Comparison of ENCODE assay signal across 18 cellular contexts in genomic region chr17:71330099-71330375, GRCh38.
"Had no signal": no experiment of that assay in that cellular context is flagged by ENCODE, and none has a peak within 500 bp of the region (broad histone marks: within the 10 kb centered on the region; RNA-seq: fewer than 3 reads in every experiment).

No MANE protein-coding gene starts in this region.

- H3K4me1 Mint-ChIP-seq: naive thymus-derived CD4-positive, alpha-beta T cell had no signal

- H3K36me3 ChIP-seq: colonic mucosa, esophagus squamous epithelium, neutrophil, right atrium auricular region, sigmoid colon had no signal

- H3K27ac ChIP-seq: colonic mucosa, esophagus squamous epithelium, neutrophil, right atrium auricular region, sigmoid colon had no signal

- H3K4me1 ChIP-seq: colonic mucosa, right atrium auricular region, sigmoid colon had no signal

- H3K9me3 ChIP-seq: colonic mucosa, esophagus squamous epithelium, neutrophil, right atrium auricular region, sigmoid colon had no signal

- H3K4me3 ChIP-seq: colonic mucosa, esophagus squamous epithelium, lung, right atrium auricular region, sigmoid colon had no signal

- H3K9me3 Mint-ChIP-seq: nephron progenitor cell had no signal

- DNase-seq: colonic mucosa; dermis blood vessel endothelial cell; esophagus squamous epithelium; foreskin melanocyte; head of caudate nucleus; hippocampal formation; left colon; left ventricle myocardium superior; naive thymus-derived CD4-positive, alpha-beta T cell; nephron progenitor cell; sigmoid colon; stimulated activated CD4-positive, alpha-beta T cell treated with anti-CD3 and anti-CD28 coated beads, Interleukin-2, amount 100 ng/mL, for 48 hours; stimulated activated naive CD4-positive, alpha-beta T cell treated with Interleukin-2 at 50 U/mL for 16 hours; trophoblast cell had no signal

- H3K36me3 Mint-ChIP-seq: naive thymus-derived CD4-positive, alpha-beta T cell had no signal

- FAIRE-seq: small intestine had no signal

- ATAC-seq: left colon; left ventricle myocardium superior; naive thymus-derived CD4-positive, alpha-beta T cell had no signal

- H3K27ac Mint-ChIP-seq: naive thymus-derived CD4-positive, alpha-beta T cell; nephron progenitor cell had no signal

- H3K4me3 Mint-ChIP-seq: naive thymus-derived CD4-positive, alpha-beta T cell; nephron progenitor cell had no signal

- H3K27me3 ChIP-seq: colonic mucosa, esophagus squamous epithelium, neutrophil, right atrium auricular region, sigmoid colon had no signal
